ENCODE assay signal across 23 cellular contexts in the genomic region with DNA sequence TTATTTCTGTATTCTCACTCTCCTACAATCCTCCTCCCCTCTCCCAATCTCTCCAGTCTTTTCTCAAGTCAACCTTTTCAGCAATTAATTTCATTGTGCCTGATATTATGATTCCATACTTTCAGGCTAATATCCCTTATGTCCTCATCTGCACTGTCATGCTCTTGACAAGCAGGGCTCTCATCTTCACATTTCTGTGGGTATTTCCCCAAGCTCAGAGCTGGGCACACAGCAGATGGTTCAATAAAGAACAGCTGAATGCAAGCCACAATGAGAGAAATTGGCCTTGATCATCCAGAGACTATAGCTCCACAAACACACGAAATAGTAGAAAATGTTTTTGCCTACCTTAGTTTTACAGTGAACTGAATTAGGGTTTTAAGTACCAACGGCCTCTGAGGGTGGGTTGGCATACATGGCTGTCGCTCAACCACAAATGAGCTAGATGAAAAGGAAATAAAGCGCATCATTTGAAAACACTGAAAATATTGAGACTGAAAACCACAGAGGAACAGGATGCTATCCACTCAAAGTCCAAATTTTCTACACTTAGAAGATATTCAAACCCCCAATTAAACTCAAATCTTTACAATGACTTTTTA. TPM values are rescaled to one million over a fixed set of nuclear protein-coding genes. Genes with fewer than 3 reads are reported as not detected.
DNase-seq lines count a peak whose midpoint lies in the region; ATAC-seq lines count a peak whose summit lies in the region.
"Had no signal": no experiment of that assay in that cellular context is flagged by ENCODE, and none has a peak within 500 bp of the region (broad histone marks: within the 10 kb centered on the region; RNA-seq: fewer than 3 reads in every experiment).

No MANE protein-coding gene starts in this region.

- H3K27ac Mint-ChIP-seq in activated naive CD4-positive, alpha-beta T cell treated with anti-CD3 and anti-CD28 coated beads for 36 hours, result peak overlapping the region; percentile 58
- H3K27ac Mint-ChIP-seq in T-helper 1 cell treated with Interleukin-12 subunit alpha and Interleukin-12 subunit beta and Interleukin-4 antibody, amounts not matched to agents 30 μg/mL and 1 μg/mL, for 36 hours, result peak overlapping the region; percentile 63
- H3K27ac Mint-ChIP-seq: nephron had no signal

- H3K4me1 Mint-ChIP-seq in activated naive CD4-positive, alpha-beta T cell treated with anti-CD3 and anti-CD28 coated beads for 36 hours (ENCODE audit: low read depth), result peaks cover 66% of the 10 kb centered on the region
- H3K4me1 Mint-ChIP-seq in T-helper 1 cell treated with Interleukin-12 subunit alpha and Interleukin-12 subunit beta and Interleukin-4 antibody, amounts not matched to agents 30 μg/mL and 1 μg/mL, for 36 hours (ENCODE audit: low read depth), result peaks cover 46% of the 10 kb centered on the region
- H3K4me1 Mint-ChIP-seq: nephron had no signal

- no peak for DNase-seq in activated naive CD4-positive, alpha-beta T cell treated with anti-CD3 and anti-CD28 coated beads for 36 hours
- DNase-seq in activated naive CD4-positive, alpha-beta T cell treated with anti-CD3 and anti-CD28 coated beads, Interleukin-2, amount 50 U/mL, for 16 hours, result no peak
- DNase-seq in central memory CD4-positive, alpha-beta T cell, result peak; percentile 58
- peak; percentile 8 for DNase-seq in stimulated activated naive CD4-positive, alpha-beta T cell treated with Interleukin-2 at 50 U/mL for 16 hours (lab: John Stamatoyannopoulos, UW)
- no peak for DNase-seq in DMS 273 treated with DMSO at 0.1 percent for 48 hours (lab: John Stamatoyannopoulos, UW)
- DNase-seq: activated CD4-positive, alpha-beta T cell treated with anti-CD3 and anti-CD28 coated beads, Interleukin-2, amount 50 U/mL, for 48 hours; activated effector memory CD4-positive, alpha-beta T cell treated with Interleukin-2 at 50 U/mL for 16 hours; C1 segment of cervical spinal cord; effector CD8-positive, alpha-beta T cell; esophagus squamous epithelium; GDM1; left cardiac atrium; mesenchymal stem cell; MG63; NCI-H1436; NCI-H524; stimulated activated CD4-positive, alpha-beta T cell treated with anti-CD3 and anti-CD28 coated beads, Interleukin-2, amount 100 ng/mL, for 24 hours; SW 1271; transverse colon had no signal

- CTCF ChIA-PET in activated naive CD4-positive, alpha-beta T cell treated with anti-CD3 and anti-CD28 coated beads for 36 hours (lab: Charles Lee), result interaction anchor here (1.1 to 6.3 kb wide), 8 partner anchors 9 to 108 kb away, joined by 3 to 62 read pairs (median 4); a partner anchor contains a TSS

- no peaks in the 10 kb centered on the region for H3K9me3 Mint-ChIP-seq in activated naive CD4-positive, alpha-beta T cell treated with anti-CD3 and anti-CD28 coated beads for 36 hours
- no peaks in the 10 kb centered on the region for H3K9me3 Mint-ChIP-seq in T-helper 1 cell treated with Interleukin-12 subunit alpha and Interleukin-12 subunit beta and Interleukin-4 antibody, amounts not matched to agents 30 μg/mL and 1 μg/mL, for 36 hours
- H3K9me3 Mint-ChIP-seq: nephron had no signal

- intact Hi-C loops in activated naive CD4-positive, alpha-beta T cell treated with anti-CD3 and anti-CD28 coated beads for 36 hours (cut with micrococcal nuclease), result no loop called here

- peaks cover 47% of the 10 kb centered on the region for H3K36me3 Mint-ChIP-seq in activated naive CD4-positive, alpha-beta T cell treated with anti-CD3 and anti-CD28 coated beads for 36 hours (ENCODE audit: low read depth)
- H3K36me3 Mint-ChIP-seq in T-helper 1 cell treated with Interleukin-12 subunit alpha and Interleukin-12 subunit beta and Interleukin-4 antibody, amounts not matched to agents 30 μg/mL and 1 μg/mL, for 36 hours (ENCODE audit: low read depth), result peaks cover 53% of the 10 kb centered on the region

- ATAC-seq in GM21381 (IDR thresholded peaks at IDR 0.05; ENCODE audit: unreplicated experiment) (no peak), GM21423 (IDR thresholded peaks at IDR 0.05; ENCODE audit: unreplicated experiment) (no peak)
- ATAC-seq: left cardiac atrium had no signal

- no peaks in the 10 kb centered on the region for H3K27me3 Mint-ChIP-seq in activated naive CD4-positive, alpha-beta T cell treated with anti-CD3 and anti-CD28 coated beads for 36 hours (ENCODE audit: low read depth)
- no peaks in the 10 kb centered on the region for H3K27me3 Mint-ChIP-seq in T-helper 1 cell treated with Interleukin-12 subunit alpha and Interleukin-12 subunit beta and Interleukin-4 antibody, amounts not matched to agents 30 μg/mL and 1 μg/mL, for 36 hours (ENCODE audit: low read depth)

- peak overlapping the region; percentile 1 for H3K4me3 Mint-ChIP-seq in activated naive CD4-positive, alpha-beta T cell treated with anti-CD3 and anti-CD28 coated beads for 36 hours
- peak overlapping the region; percentile 58 for H3K4me3 Mint-ChIP-seq in T-helper 1 cell treated with Interleukin-12 subunit alpha and Interleukin-12 subunit beta and Interleukin-4 antibody, amounts not matched to agents 30 μg/mL and 1 μg/mL, for 36 hours
- H3K4me3 Mint-ChIP-seq: nephron had no signal

RNA-seq across cellular contexts. Expression of a gene that starts 47.5 kb away (rescaled TPM):
- 100 to 1,000 TPM; 376 to 402 TPM for total RNA-seq in activated naive CD4-positive, alpha-beta T cell treated with anti-CD3 and anti-CD28 coated beads for 36 hours

Comparison
In these comparisons a context has a peak if more than half of its experiments do, and no peak if none do; other contexts are left out.
1. DNase-seq: peak in central memory CD4-positive, alpha-beta T cell (single experiment) and stimulated activated naive CD4-positive, alpha-beta T cell treated with Interleukin-2 at 50 U/mL for 16 hours (single experiment); none in activated naive CD4-positive, alpha-beta T cell treated with anti-CD3 and anti-CD28 coated beads for 36 hours (single experiment), activated naive CD4-positive, alpha-beta T cell treated with anti-CD3 and anti-CD28 coated beads, Interleukin-2, amount 50 U/mL, for 16 hours (single experiment) and DMS 273 treated with DMSO at 0.1 percent for 48 hours (single experiment).